20 cellular contexts compared by ENCODE assay signal in the genomic region with DNA sequence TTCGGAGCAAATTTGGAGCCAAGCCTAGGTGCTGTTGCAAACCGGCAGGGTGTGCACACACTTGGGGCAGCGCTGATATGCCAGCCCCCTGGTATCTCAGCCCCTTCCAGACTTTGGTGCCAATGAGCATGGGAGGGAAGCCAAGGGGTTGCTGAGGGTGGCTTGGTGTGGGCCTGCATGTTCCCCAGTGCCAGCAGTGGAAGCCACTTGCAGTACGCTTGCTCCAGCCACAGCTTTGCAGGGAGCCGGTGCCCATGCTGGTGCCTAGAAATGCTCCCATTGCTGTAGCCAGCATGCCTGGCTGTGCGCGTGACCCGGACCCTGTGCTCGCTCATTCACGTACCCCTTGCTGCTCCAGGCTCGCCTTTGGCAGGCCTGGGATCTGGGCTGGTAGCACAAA.
"Had no signal": no experiment of that assay in that cellular context is flagged by ENCODE, and none has a peak within 500 bp of the region (broad histone marks: within the 10 kb centered on the region; RNA-seq: fewer than 3 reads in every experiment).

No MANE protein-coding gene starts in this region.

- DNase-seq: activated CD4-positive, alpha-beta T cell treated with anti-CD3 and anti-CD28 coated beads, Interleukin-2, amount 50 U/mL, for 1 hour; activated CD8-positive, alpha-beta T cell treated with anti-CD3 and anti-CD28 coated beads, Interleukin-2, amount 10 ng/mL, durations not matched to agents 7 days and 5 days; activated gamma-delta T cell treated with Interleukin-2 at 50 U/mL for 16 hours; central memory CD4-positive, alpha-beta T cell; endodermal cell; foreskin keratinocyte; kidney glomerular epithelial cell; mesendoderm; mucosa of descending colon; nephron progenitor cell; sigmoid colon; stimulated activated CD4-positive, alpha-beta T cell treated with anti-CD3 and anti-CD28 coated beads, Interleukin-2, amount 100 ng/mL, for 48 hours; stimulated activated naive CD4-positive, alpha-beta T cell had no signal

- H3K27ac Mint-ChIP-seq: activated CD8-positive, alpha-beta T cell treated with anti-CD3 and anti-CD28 coated beads, Interleukin-2, amount 10 ng/mL, durations not matched to agents 7 days and 5 days; activated naive CD4-positive, alpha-beta T cell treated with anti-CD3 and anti-CD28 coated beads, Interleukin-2, amount 50 U/mL, for 24 hours; activated T-helper 1 cell treated with anti-CD3 and anti-CD28 coated beads, Interleukin-12 subunit alpha, Interleukin-12 subunit beta, Interleukin-2, Interleukin-4 antibody, amounts not matched to agents 30 ng/mL and 10 ng/mL and 1 ng/mL, durations not matched to agents 14 hours and 24 hours and 36 hours; endodermal cell had no signal

- H3K4me1 ChIP-seq: parathyroid adenoma had no signal

- H3K27me3 ChIP-seq: foreskin keratinocyte, hepatocyte, sigmoid colon had no signal

- H3K9me3 ChIP-seq: mucosa of descending colon, sigmoid colon had no signal

- H3K27me3 Mint-ChIP-seq: brain had no signal

- H3K9me3 Mint-ChIP-seq: activated naive CD4-positive, alpha-beta T cell treated with anti-CD3 and anti-CD28 coated beads, Interleukin-2, amount 50 U/mL, for 24 hours; activated T-helper 1 cell treated with anti-CD3 and anti-CD28 coated beads, Interleukin-12 subunit alpha, Interleukin-12 subunit beta, Interleukin-2, Interleukin-4 antibody, amounts not matched to agents 30 ng/mL and 10 ng/mL and 1 ng/mL, durations not matched to agents 14 hours and 24 hours and 36 hours; brain; endodermal cell; nephron progenitor cell had no signal

- H3K4me3 Mint-ChIP-seq: activated CD8-positive, alpha-beta T cell treated with anti-CD3 and anti-CD28 coated beads, Interleukin-2, amount 10 ng/mL, durations not matched to agents 7 days and 5 days; activated naive CD4-positive, alpha-beta T cell treated with anti-CD3 and anti-CD28 coated beads, Interleukin-2, amount 50 U/mL, for 24 hours; activated T-helper 1 cell treated with anti-CD3 and anti-CD28 coated beads, Interleukin-12 subunit alpha, Interleukin-12 subunit beta, Interleukin-2, Interleukin-4 antibody, amounts not matched to agents 30 ng/mL and 10 ng/mL and 1 ng/mL, durations not matched to agents 14 hours and 24 hours and 36 hours; brain; endodermal cell; nephron progenitor cell had no signal

- H3K27ac ChIP-seq: coronary artery, hepatocyte, parathyroid adenoma, sigmoid colon, VCaP had no signal

- H3K4me1 Mint-ChIP-seq: activated naive CD4-positive, alpha-beta T cell treated with anti-CD3 and anti-CD28 coated beads, Interleukin-2, amount 50 U/mL, for 24 hours; endodermal cell; nephron progenitor cell had no signal

- H3K4me3 ChIP-seq: coronary artery, hepatocyte, mucosa of descending colon, sigmoid colon had no signal
